Comparison of ENCODE assay signal across 1 cellular context in the genomic region with DNA sequence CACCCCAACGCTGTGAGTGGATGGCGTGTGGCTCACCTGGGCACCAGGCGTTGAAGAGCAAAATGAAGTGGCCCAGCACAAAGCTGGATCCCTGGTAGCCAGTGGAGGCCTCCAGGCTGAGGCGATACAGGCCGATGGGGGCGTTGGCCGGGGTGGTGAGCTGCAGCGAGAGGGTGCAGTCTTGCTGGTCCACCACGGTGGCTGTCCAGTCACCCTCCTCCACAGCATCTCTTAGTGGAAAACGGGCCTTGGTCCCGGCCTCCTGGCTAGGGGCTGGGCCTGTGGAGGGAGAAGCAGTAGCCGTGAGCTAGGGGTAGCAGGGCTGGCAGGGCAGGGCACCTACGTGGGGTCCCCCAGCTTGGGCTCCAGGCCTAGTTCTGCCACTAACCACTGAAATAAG.
TF ChIP-seq lines count a peak whose summit lies in the region.

No MANE protein-coding gene starts in this region.

TF ChIP-seq in HepG2, 621 proteins besides CTCF, POLR2A, EP300 and RAD21:
- 0 out of 2 replicates have a peak, but pooled peaks have one; percentile 15 for TF ChIP-seq ZNF768 (CRISPR knock-in tag; IDR thresholded peaks at IDR 0.05)
- no peak for TF ChIP-seq SAFB2 (CRISPR knock-in tag; IDR thresholded peaks at IDR 0.05; ENCODE audit: borderline replicate concordance, low read depth)
- TF ChIP-seq ZNF296 (CRISPR knock-in tag; conservative IDR thresholded peaks at IDR 0.05) = 0 out of 2 replicates have a peak, but pooled peaks have one; percentile 21
- no peak for TF ChIP-seq MATR3 (CRISPR knock-in tag; IDR thresholded peaks at IDR 0.05)
- no peak for TF ChIP-seq ZNF407 (CRISPR knock-in tag; IDR thresholded peaks at IDR 0.05; ENCODE audit: not compliant biosample characterization)
- TF ChIP-seq WIZ (CRISPR knock-in tag; IDR thresholded peaks at IDR 0.05) = no peak
- no peak for TF ChIP-seq HOXA5 (CRISPR knock-in tag; IDR thresholded peaks at IDR 0.05)
- no peak for TF ChIP-seq ZKSCAN1 (IDR thresholded peaks at IDR 0.05; ENCODE audit: low read length)
- no peak for TF ChIP-seq TOPORS (CRISPR knock-in tag; IDR thresholded peaks at IDR 0.05)
- TF ChIP-seq FIP1L1 (IDR thresholded peaks at IDR 0.05; ENCODE audit: borderline replicate concordance, insufficient read depth, low read depth, low read length) = no peak
- TF ChIP-seq MEIS2 (CRISPR knock-in tag; IDR thresholded peaks at IDR 0.05) = no peak
